ENCODE assay signal across 8 cellular contexts in genomic region chr5:56640763-56641406, GRCh38.
DNase-seq lines count a peak whose midpoint lies in the region; ATAC-seq, FAIRE-seq and TF ChIP-seq lines count a peak whose summit lies in the region.
"Had no signal": no experiment of that assay in that cellular context is flagged by ENCODE, and none has a peak within 500 bp of the region (broad histone marks: within the 10 kb centered on the region; RNA-seq: fewer than 3 reads in every experiment).

No MANE protein-coding gene starts in this region.

- H3K4me1 ChIP-seq in small intestine (ENCODE audit: control insufficient read depth in 2 of 2, insufficient read depth in 1 of 2, low read depth in 1 of 2, low read length in 1 of 2), result peaks cover 15 to 16% of the 10 kb centered on the region in 2 donors

- H3K4me3 ChIP-seq in bronchial epithelial cell (ENCODE audit: low read depth, low read length) (no peak overlapping the region), small intestine (ENCODE audit: low read depth in 1 of 2, low read length in 2 of 2) (no peak overlapping the region)
- H3K4me3 ChIP-seq: thoracic aorta had no signal

- DNase-seq in KBM-7 (peak; percentile 63), bronchial epithelial cell (ENCODE audit: low read depth) (peak; percentile 20), small intestine (peak; percentile 67), G401 (ENCODE audit: low spot score) (no peak), NCI-H226 (no peak), NCI-H187 (lab: John Stamatoyannopoulos, UW) (no peak)

- no peak for TF ChIP-seq CTCF in bronchial epithelial cell (IDR thresholded peaks at IDR 0.05; ENCODE audit: insufficient read depth, low read length, severe bottlenecking)

- ATAC-seq in GM19438 (IDR thresholded peaks at IDR 0.05; ENCODE audit: low read depth, unreplicated experiment), result peak; percentile 70

- in situ Hi-C loops in KBM-7 (cut with MboI; ENCODE audit: low pct_unique_long_range_greater_than_20kb, low sequenced_read_pairs), result no loop called here
- in situ Hi-C loops in G401 (cut with HindIII; ENCODE audit: low sequenced_read_pairs), result no loop called here

- FAIRE-seq in bronchial epithelial cell (lab: Jason Lieb, UNC) (no peak), small intestine (lab: Jason Lieb, UNC) (no peak)

- no peaks in the 10 kb centered on the region for H3K27me3 ChIP-seq in bronchial epithelial cell (ENCODE audit: control insufficient read depth, insufficient read depth, low read length)
- H3K27me3 ChIP-seq in small intestine (ENCODE audit: control insufficient read depth in 2 of 2, insufficient read depth in 2 of 2, low read length in 2 of 2), result no peaks in the 10 kb centered on the region

- no peaks in the 10 kb centered on the region for H3K9me3 ChIP-seq in small intestine (ENCODE audit: control insufficient read depth, low read depth)
- H3K9me3 ChIP-seq: thoracic aorta had no signal

- no peak overlapping the region for H3K27ac ChIP-seq in small intestine (ENCODE audit: low read depth in 1 of 2, low read length in 1 of 2)
- H3K27ac ChIP-seq: thoracic aorta had no signal

- 41 to 76% (median 42%) methylated on average over 3 of the region's 3 CpGs for WGBS in small intestine, 3 donors

- no peaks in the 10 kb centered on the region for H3K36me3 ChIP-seq in bronchial epithelial cell (ENCODE audit: control insufficient read depth, insufficient read depth, low read length)
- H3K36me3 ChIP-seq in small intestine (ENCODE audit: control insufficient read depth in 2 of 2, insufficient read depth in 2 of 2, low read length in 2 of 2), result no peaks in the 10 kb centered on the region
- H3K36me3 ChIP-seq: thoracic aorta had no signal

Comparison
In these comparisons a context has a peak if more than half of its experiments do, and no peak if none do; other contexts are left out.
1. DNase-seq: peak in KBM-7 (single experiment), bronchial epithelial cell (single experiment) and small intestine (single experiment); none in G401 (single experiment), NCI-H226 (single experiment) and NCI-H187 (0 of 2).